Comparison of ENCODE assay signal across 1 cellular context in genomic region chr12:54428050-54429013, GRCh38.
TF ChIP-seq lines count a peak whose summit lies in the region.

No MANE protein-coding gene starts in this region.

TF ChIP-seq in GM12878, 131 proteins besides CTCF, POLR2A, EP300 and RAD21 (continued from another document):
- TF ChIP-seq ATF7 (IDR thresholded peaks at IDR 0.05; ENCODE audit: low read depth) = no peak
- 0 out of 2 replicates have a peak, but pooled peaks have one; percentile 32 for TF ChIP-seq NR2F1 (conservative IDR thresholded peaks at IDR 0.05)
- no peak for TF ChIP-seq STAT1 (conservative IDR thresholded peaks at IDR 0.05)
- no peak for TF ChIP-seq RELB (IDR thresholded peaks at IDR 0.05; ENCODE audit: low read depth)
- no peak for TF ChIP-seq GABPA (IDR thresholded peaks at IDR 0.05; ENCODE audit: low read depth)
- TF ChIP-seq JUND (IDR thresholded peaks at IDR 0.05; ENCODE audit: low read depth, low read length) = no peak
- TF ChIP-seq ATF2 (IDR thresholded peaks at IDR 0.05; ENCODE audit: low read length) = no peak
- no peak for TF ChIP-seq RELA (IDR thresholded peaks at IDR 0.05; ENCODE audit: borderline replicate concordance, partially characterized antibody)
- TF ChIP-seq BCLAF1 (IDR thresholded peaks at IDR 0.05) = no peak
- no peak for TF ChIP-seq MYB (IDR thresholded peaks at IDR 0.05; ENCODE audit: borderline replicate concordance, low read depth, low read length)
- peak; percentile 71 for TF ChIP-seq MEF2B (IDR thresholded peaks at IDR 0.05; ENCODE audit: partially characterized antibody, poor library complexity, severe bottlenecking)
